In the genomic region with DNA sequence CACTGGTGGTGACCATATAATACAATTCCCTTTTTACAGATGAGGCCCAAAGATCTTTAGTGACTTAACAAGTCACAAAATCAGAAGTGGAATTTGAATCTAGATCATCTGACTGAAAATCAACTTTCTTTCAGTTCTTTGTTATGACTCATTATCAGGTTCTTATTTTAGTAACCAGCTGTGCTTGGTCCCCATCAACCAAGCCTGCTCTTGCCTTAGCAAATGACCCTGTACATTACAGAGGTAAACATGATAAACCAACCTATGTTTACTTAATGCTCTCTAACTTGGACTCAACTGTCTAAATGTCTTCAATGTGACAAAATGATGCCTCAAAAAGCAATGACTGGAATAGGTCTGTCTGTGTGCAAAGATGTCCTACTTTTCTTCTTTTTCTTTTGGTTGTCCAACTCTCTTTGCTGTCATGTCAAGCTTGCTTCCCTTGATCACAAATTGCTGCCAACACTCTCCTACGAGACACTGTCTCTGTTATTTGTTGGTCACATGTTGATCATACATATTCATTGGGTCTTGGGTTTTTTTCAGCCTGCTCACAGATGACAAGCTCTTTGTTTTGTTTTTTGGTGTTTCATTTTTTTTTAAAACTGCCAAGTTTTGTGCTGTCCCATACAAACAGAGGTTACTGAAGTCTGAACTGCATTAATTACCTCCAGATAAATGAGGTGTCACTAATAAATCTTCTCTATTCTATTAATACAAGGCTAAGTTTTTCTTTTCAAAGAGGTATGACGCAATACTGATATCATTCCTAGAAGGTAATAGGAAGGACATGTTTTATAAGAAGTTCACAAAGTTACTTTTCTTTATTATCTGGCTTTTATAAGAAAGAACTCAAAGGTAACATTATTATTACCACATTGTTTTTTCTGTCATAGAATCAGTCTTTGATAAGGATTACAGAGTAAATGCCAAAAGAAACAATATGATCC, we compare ENCODE assay signal across 14 cellular contexts.
DNase-seq lines count a peak whose midpoint lies in the region; ATAC-seq, FAIRE-seq and TF ChIP-seq lines count a peak whose summit lies in the region.
"Had no signal": no experiment of that assay in that cellular context is flagged by ENCODE, and none has a peak within 500 bp of the region (broad histone marks: within the 10 kb centered on the region; RNA-seq: fewer than 3 reads in every experiment).

No MANE protein-coding gene starts in this region.

- 80% methylated on average over 2 of the region's 2 CpGs for WGBS in hepatocyte (ENCODE audit: low lambda C conversion rate, missing lambda C conversion rate)
- WGBS in transverse colon (ENCODE audit: low coverage in 1 of 2), 2 donors = 79 to 83% methylated on average over 2 of the region's 2 CpGs

- H3K4me1 ChIP-seq in DND-41 (ENCODE audit: insufficient read depth, low read length) = no peaks in the 10 kb centered on the region
- H3K4me1 ChIP-seq in hepatocyte (ENCODE audit: insufficient read depth) = no peaks in the 10 kb centered on the region
- H3K4me1 ChIP-seq in transverse colon = no peaks in the 10 kb centered on the region
- no peaks in the 10 kb centered on the region for H3K4me1 ChIP-seq in Caco-2

- H3K9me2 ChIP-seq in hepatocyte (replicated peaks; ENCODE audit: insufficient read depth) = no peaks in the 10 kb centered on the region

- H3K79me2 ChIP-seq in DND-41 (ENCODE audit: insufficient read depth, low read length) = no peaks in the 10 kb centered on the region
- H3K79me2 ChIP-seq in hepatocyte = no peaks in the 10 kb centered on the region

- H3K27ac Mint-ChIP-seq in Caco-2 (ENCODE audit: unreplicated experiment) = no peak overlapping the region
- H3K27ac Mint-ChIP-seq: activated B cell treated with CpG ODN at 0.5 μM for 24 hours; dendritic cell treated with granulocyte-macrophage colony-stimulating factor and Interleukin-4, amounts not matched to agents 40 ng/mL and 50 ng/mL, for 4 days had no signal

- POLR2A ChIA-PET in Caco-2 (lab: Charles Lee) = no interaction called here

- peaks cover 9% of the 10 kb centered on the region for H3K9me3 Mint-ChIP-seq in Caco-2 (ENCODE audit: unreplicated experiment)

- H3K36me3 Mint-ChIP-seq in Caco-2 (ENCODE audit: insufficient read depth, unreplicated experiment) = no peaks in the 10 kb centered on the region

- CTCF ChIA-PET in Caco-2 (lab: Charles Lee) = no interaction called here

- H3K4me2 ChIP-seq in DND-41 (ENCODE audit: insufficient read depth, low read length) (no peak overlapping the region), hepatocyte (no peak overlapping the region)
- H3K4me2 ChIP-seq: BLaER1 treated with 17β-estradiol and CSF1 and Interleukin-3, amounts not matched to agents 10 nM and 100 nM had no signal

- no peak for TF ChIP-seq EP300 in transverse colon (IDR thresholded peaks at IDR 0.05; ENCODE audit: low read depth)

- H3K36me3 ChIP-seq in DND-41 (ENCODE audit: insufficient read depth, low read length) = peaks cover 54% of the 10 kb centered on the region
- no peaks in the 10 kb centered on the region for H3K36me3 ChIP-seq in hepatocyte (replicated peaks; ENCODE audit: insufficient read depth, low read depth)
- H3K36me3 ChIP-seq in transverse colon = peaks cover 0 to 6% (median 2%) of the 10 kb centered on the region in 4 donors
- no peaks in the 10 kb centered on the region for H3K36me3 ChIP-seq in Caco-2 (ENCODE audit: control insufficient read depth, insufficient read depth, low read length)

- H3K9me3 ChIP-seq in DND-41 (ENCODE audit: insufficient read depth, low read length, severe bottlenecking) = peaks cover 13% of the 10 kb centered on the region
- peaks cover 12% of the 10 kb centered on the region for H3K9me3 ChIP-seq in hepatocyte (ENCODE audit: low read depth)
- peaks cover 0 to 11% of the 10 kb centered on the region in 2 donors for H3K9me3 ChIP-seq in transverse colon
- H3K9me3 ChIP-seq in Caco-2 = peaks cover 6% of the 10 kb centered on the region; the same call in 1 of the 2 replicates

- TF ChIP-seq CTCF in DND-41 (IDR thresholded peaks at IDR 0.05; ENCODE audit: borderline replicate concordance, extremely low read depth, low read length, poor library complexity, severe bottlenecking) (no peak), hepatocyte (IDR thresholded peaks at IDR 0.05; ENCODE audit: poor library complexity) (no peak), transverse colon (IDR thresholded peaks at IDR 0.05) (no peak), Caco-2 (IDR thresholded peaks at IDR 0.05; ENCODE audit: insufficient read depth in 1 of 2, low read depth in 1 of 2, low read length in 1 of 2, severe bottlenecking in 1 of 2, unreplicated experiment in 1 of 2) (no peak)

- peak; percentile 76 for FAIRE-seq in GM19239 (lab: Jason Lieb, UNC)

- H3K4me3 ChIP-seq in DND-41 (ENCODE audit: low read depth in 1 of 2, low read length in 2 of 2) (no peak overlapping the region), hepatocyte (no peak overlapping the region), transverse colon (no peak overlapping the region), Caco-2 (ENCODE audit: low read depth, low read length) (no peak overlapping the region)
- H3K4me3 ChIP-seq: BLaER1 treated with 17β-estradiol and CSF1 and Interleukin-3, amounts not matched to agents 10 nM and 100 nM had no signal

- no peak for TF ChIP-seq POLR2A in transverse colon (IDR thresholded peaks at IDR 0.05)

- no peak overlapping the region for H2AFZ ChIP-seq in DND-41 (ENCODE audit: low read depth, low read length)
- H2AFZ ChIP-seq in hepatocyte = no peak overlapping the region

- H3K27me3 Mint-ChIP-seq in Caco-2 (ENCODE audit: insufficient read depth, unreplicated experiment) = no peaks in the 10 kb centered on the region
- H3K27me3 Mint-ChIP-seq: activated B cell treated with CpG ODN at 0.5 μM for 24 hours; dendritic cell treated with granulocyte-macrophage colony-stimulating factor and Interleukin-4, amounts not matched to agents 40 ng/mL and 50 ng/mL, for 4 days had no signal

- H4K20me1 ChIP-seq in DND-41 (ENCODE audit: insufficient read depth, low read length) = no peaks in the 10 kb centered on the region
- H4K20me1 ChIP-seq in hepatocyte (ENCODE audit: insufficient read depth, poor library complexity, severe bottlenecking) = no peaks in the 10 kb centered on the region
- H4K20me1 ChIP-seq: BLaER1 treated with 17β-estradiol and CSF1 and Interleukin-3, amounts not matched to agents 10 nM and 100 nM had no signal

- H3K27me3 ChIP-seq in DND-41 (ENCODE audit: insufficient read depth, low read length, poor library complexity) (no peaks in the 10 kb centered on the region), hepatocyte (no peaks in the 10 kb centered on the region), transverse colon (no peaks in the 10 kb centered on the region), Caco-2 (replicated peaks; ENCODE audit: control insufficient read depth, insufficient read depth, low read length) (no peaks in the 10 kb centered on the region)
- H3K27me3 ChIP-seq: BLaER1 treated with 17β-estradiol and CSF1 and Interleukin-3, amounts not matched to agents 10 nM and 100 nM had no signal

- intact Hi-C loops in transverse colon (cut with DNase I; ENCODE audit: low total_unique reads) = no loop called here
- intact Hi-C loops in Caco-2 (cut with micrococcal nuclease; ENCODE audit: unreplicated experiment) = no loop called here

- ATAC-seq in DND-41 (ENCODE audit: insufficient read depth, low read depth) (0 out of 3 replicates have a peak, but pooled peaks have one; percentile 7), HG02938 (IDR thresholded peaks at IDR 0.05; ENCODE audit: unreplicated experiment) (peak; percentile 95)

- no peak overlapping the region for H3K9ac ChIP-seq in DND-41 (ENCODE audit: low read depth, low read length)
- H3K9ac ChIP-seq: BLaER1 treated with 17β-estradiol and CSF1 and Interleukin-3, amounts not matched to agents 10 nM and 100 nM had no signal

- no TSS peak for BruUV-seq in Caco-2 (replicated peaks; lab: Mats Ljungman, UMichigan)

- H3K27ac ChIP-seq in DND-41 (ENCODE audit: low read length) = no peak overlapping the region
- H3K27ac ChIP-seq in angular gyrus (ENCODE audit: low read depth, low read length) = peak overlapping the region; percentile 87
- no peak overlapping the region for H3K27ac ChIP-seq in hepatocyte
- H3K27ac ChIP-seq in transverse colon = no peak overlapping the region
- H3K27ac ChIP-seq: BLaER1 treated with 17β-estradiol and CSF1 and Interleukin-3, amounts not matched to agents 10 nM and 100 nM; HL-60 had no signal

- no peaks in the 10 kb centered on the region for H3K4me1 Mint-ChIP-seq in Caco-2 (ENCODE audit: low read depth, unreplicated experiment)
- H3K4me1 Mint-ChIP-seq: activated B cell treated with CpG ODN at 0.5 μM for 24 hours had no signal

- in situ Hi-C loops in transverse colon (cut with MboI; ENCODE audit: low pct_ligation_motif_present in 1 of 4, low pct_unique_long_range_greater_than_20kb in 1 of 4, low sequenced_read_pairs in 3 of 4) = no loop called here

- no peak overlapping the region for H3K4me3 Mint-ChIP-seq in Caco-2 (ENCODE audit: unreplicated experiment)
- H3K4me3 Mint-ChIP-seq: activated B cell treated with CpG ODN at 0.5 μM for 24 hours; dendritic cell treated with granulocyte-macrophage colony-stimulating factor and Interleukin-4, amounts not matched to agents 40 ng/mL and 50 ng/mL, for 4 days had no signal

- no peak for DNase-seq in DND-41
- no peak for DNase-seq in GM19239 (ENCODE audit: insufficient read length, low spot score)
- DNase-seq in hepatocyte (ENCODE audit: low spot score) = no peak
- DNase-seq in transverse colon = no peak
- DNase-seq in DMS153 treated with DMSO at 0.1 percent for 48 hours (lab: John Stamatoyannopoulos, UW; ENCODE audit: unreplicated experiment) = no peak
- no peak for DNase-seq in Caco-2
- DNase-seq: activated B cell treated with CpG ODN at 0.5 μM for 24 hours; NCI-H524 treated with DMSO at 0.1 percent for 48 hours; stimulated activated CD4-positive, alpha-beta T cell treated with anti-CD3 and anti-CD28 coated beads, Interleukin-4, amount 100 ng/mL, for 24 hours had no signal
